9 cellular contexts compared by ENCODE assay signal in genomic region chr20:40991181-40991889, GRCh38. TPM values are rescaled to one million over a fixed set of nuclear protein-coding genes. Genes with fewer than 3 reads are reported as not detected.
A peak's percentile ranks its signal among the peaks of the same experiment; 100 is the strongest.
DNase-seq lines count a peak whose midpoint lies in the region; ATAC-seq and TF ChIP-seq lines count a peak whose summit lies in the region.
"Had no signal": no experiment of that assay in that cellular context is flagged by ENCODE, and none has a peak within 500 bp of the region (broad histone marks: within the 10 kb centered on the region; RNA-seq: fewer than 3 reads in every experiment).

No MANE protein-coding gene starts in this region.

- H3K4me1 ChIP-seq in CD4-positive, CD25-positive, alpha-beta regulatory T cell (ENCODE audit: control insufficient read depth, insufficient read depth, low read length, poor library complexity, severe bottlenecking): peaks cover 28% of the 10 kb centered on the region
- H3K4me1 ChIP-seq in heart right ventricle (peaks cover 0 to 24% (median 6%) of the 10 kb centered on the region in 9 donors), upper lobe of right lung (peaks cover 11% of the 10 kb centered on the region), ovary (ENCODE audit: insufficient read depth) (no peaks in the 10 kb centered on the region)

- peak overlapping the region; percentile 23 for H3K27ac ChIP-seq in CD4-positive, CD25-positive, alpha-beta regulatory T cell (ENCODE audit: insufficient read depth, low read length, poor library complexity, severe bottlenecking)
- H3K27ac ChIP-seq in heart right ventricle (peak overlapping the region in 1 of 10 donors; percentile 79), upper lobe of right lung (no peak overlapping the region), ovary (no peak overlapping the region), WERI-Rb-1 (no peak overlapping the region; the same call in 1 of the 2 replicates)

- H3K9me3 Mint-ChIP-seq in CD4-positive, CD25-positive, alpha-beta regulatory T cell: no peaks in the 10 kb centered on the region

- peak overlapping the region in 3 of 4 donors; percentile 10 to 71 (median 33) for H3K4me3 Mint-ChIP-seq in CD4-positive, CD25-positive, alpha-beta regulatory T cell

- TF ChIP-seq POLR2A in ovary (IDR thresholded peaks at IDR 0.05): no peak

- H3K27me3 ChIP-seq in CD4-positive, CD25-positive, alpha-beta regulatory T cell (ENCODE audit: control insufficient read depth, insufficient read depth, low read length): no peaks in the 10 kb centered on the region
- H3K27me3 ChIP-seq in heart right ventricle (no peaks in the 10 kb centered on the region), upper lobe of right lung (no peaks in the 10 kb centered on the region), ovary (no peaks in the 10 kb centered on the region), WERI-Rb-1 (ENCODE audit: insufficient read depth, low read depth, severe bottlenecking) (no peaks in the 10 kb centered on the region)
- H3K27me3 ChIP-seq: body of pancreas had no signal

- TF ChIP-seq CTCF in heart right ventricle (IDR thresholded peaks at IDR 0.05) (no peak), upper lobe of right lung (IDR thresholded peaks at IDR 0.05) (no peak), ovary (IDR thresholded peaks at IDR 0.05) (no peak), WERI-Rb-1 (IDR thresholded peaks at IDR 0.05; ENCODE audit: low read depth, low read length) (no peak)

- peak overlapping the region; percentile 73 to 97 (median 87) for H3K27ac Mint-ChIP-seq in CD4-positive, CD25-positive, alpha-beta regulatory T cell

- 81 to 83% methylated on average over 2 of the region's 2 CpGs for WGBS in heart right ventricle, 2 donors
- 86 to 96% (median 92%) methylated on average over 2 of the region's 2 CpGs for WGBS in ovary, 3 donors

- ATAC-seq in CD4-positive, CD25-positive, alpha-beta regulatory T cell (ENCODE audit: low read depth in 2 of 2): peak; percentile 92
- ATAC-seq in GM18909 (IDR thresholded peaks at IDR 0.05; ENCODE audit: poor library complexity, unreplicated experiment) (peak; percentile 94), HG02981 (IDR thresholded peaks at IDR 0.05; ENCODE audit: unreplicated experiment) (peak; percentile 94), heart right ventricle (peak; percentile 53 to 76 (median 74)), upper lobe of right lung (peak; percentile 93)

- H3K36me3 ChIP-seq in CD4-positive, CD25-positive, alpha-beta regulatory T cell (ENCODE audit: control insufficient read depth, insufficient read depth, low read length): no peaks in the 10 kb centered on the region
- H3K36me3 ChIP-seq in heart right ventricle (no peaks in the 10 kb centered on the region), upper lobe of right lung (no peaks in the 10 kb centered on the region), ovary (no peaks in the 10 kb centered on the region), WERI-Rb-1 (no peaks in the 10 kb centered on the region)

- TF ChIP-seq EP300 in ovary (IDR thresholded peaks at IDR 0.05): no peak

- DNase-seq in CD4-positive, CD25-positive, alpha-beta regulatory T cell: peak in 2 of 3 donors; percentile 40 to 88
- peak; percentile 82 for DNase-seq in OCI-M2 (lab: John Stamatoyannopoulos, UW; ENCODE audit: unreplicated experiment)
- peak in 1 of 2 donors; percentile 28 for DNase-seq in heart right ventricle
- DNase-seq in upper lobe of right lung: peak; percentile 65
- no peak for DNase-seq in ovary
- DNase-seq in WERI-Rb-1: no peak

- no peaks in the 10 kb centered on the region for H3K27me3 Mint-ChIP-seq in CD4-positive, CD25-positive, alpha-beta regulatory T cell

- H3K4me3 ChIP-seq in CD4-positive, CD25-positive, alpha-beta regulatory T cell (ENCODE audit: low read depth, low read length): no peak overlapping the region
- H3K4me3 ChIP-seq in heart right ventricle (no peak overlapping the region), upper lobe of right lung (no peak overlapping the region), ovary (no peak overlapping the region), WERI-Rb-1 (ENCODE audit: low read depth, low read length) (no peak overlapping the region)
- H3K4me3 ChIP-seq: body of pancreas had no signal

- H3K36me3 Mint-ChIP-seq in CD4-positive, CD25-positive, alpha-beta regulatory T cell: no peaks in the 10 kb centered on the region

- intact Hi-C loops in heart right ventricle (cut with DNase I) (loop anchor here in 9 of 10 donors (2.0 to 10.0 kb wide), 5 partner anchors 81 to 353 kb away; partner anchors contain the start of gene LPIN3 (in 1 of the 9)), upper lobe of right lung (cut with DNase I) (loop anchor here (10.0 kb wide), 1 partner anchor 103 kb away; no protein-coding TSS in a partner anchor), ovary (cut with DNase I) (loop anchor here (5.0 to 10.0 kb wide), 4 partner anchors 96 to 106 kb away; no protein-coding TSS in a partner anchor)

- no peaks in the 10 kb centered on the region for H3K9me3 ChIP-seq in CD4-positive, CD25-positive, alpha-beta regulatory T cell (ENCODE audit: control insufficient read depth in 2 of 2, low read length in 2 of 2)
- H3K9me3 ChIP-seq in heart right ventricle (no peaks in the 10 kb centered on the region), upper lobe of right lung (no peaks in the 10 kb centered on the region), ovary (no peaks in the 10 kb centered on the region), WERI-Rb-1 (ENCODE audit: severe bottlenecking) (no peaks in the 10 kb centered on the region)
- H3K9me3 ChIP-seq: body of pancreas had no signal

- H3K4me1 Mint-ChIP-seq in CD4-positive, CD25-positive, alpha-beta regulatory T cell: peaks cover 7 to 40% (median 31%) of the 10 kb centered on the region in 4 donors

RNA-seq across cellular contexts. Expression of gene TOP1, which starts 37.3 kb away (rescaled TPM):
- 50.0 TPM for total RNA-seq in CD4-positive, CD25-positive, alpha-beta regulatory T cell
- polyA plus RNA-seq in CD4-positive, CD25-positive, alpha-beta regulatory T cell: 10 to 100 TPM in 1 of 4 donors, 1 to 10 TPM in 3; 9.2 to 11.4 (median 9.6) TPM
- total RNA-seq in heart right ventricle (10 to 100 TPM; 19.3 to 28.3 (median 23.8) TPM), upper lobe of right lung (67.6 TPM), ovary (10 to 100 TPM; 24.8 to 41.8 (median 35.6) TPM)
- polyA plus RNA-seq in heart right ventricle (10 to 100 TPM; 13.5 to 15.0 TPM), ovary (10 to 100 TPM; 20.9 to 48.4 TPM)

Comparison
In these comparisons a context has a peak if more than half of its experiments do, and no peak if none do; other contexts are left out.
1. DNase-seq: peak in CD4-positive, CD25-positive, alpha-beta regulatory T cell (2 of 3), OCI-M2 (single experiment) and upper lobe of right lung (single experiment); none in ovary (0 of 5) and WERI-Rb-1 (single experiment).
2. Peak in every context shown above with its lines, with median percentiles within 50 percentile points of each other: ATAC-seq.